In genomic region chr1:205003358-205004145, GRCh38 we compare ENCODE assay signal across 18 cellular contexts. TPM values are rescaled to one million over a fixed set of nuclear protein-coding genes. Genes with fewer than 3 reads are reported as not detected.
A peak's percentile ranks its signal among the peaks of the same experiment; 100 is the strongest.
DNase-seq lines count a peak whose midpoint lies in the region; ATAC-seq and TF ChIP-seq lines count a peak whose summit lies in the region.
"Had no signal": no experiment of that assay in that cellular context is flagged by ENCODE, and none has a peak within 500 bp of the region (broad histone marks: within the 10 kb centered on the region; RNA-seq: fewer than 3 reads in every experiment).

No MANE protein-coding gene starts in this region.

- CTCF ChIA-PET in CD8-positive, alpha-beta T cell (lab: Charles Lee), result no interaction called here

- H3K79me2 ChIP-seq in hepatocyte, result no peaks in the 10 kb centered on the region

- no peaks in the 10 kb centered on the region for H3K9me3 Mint-ChIP-seq in type B pancreatic cell
- no peaks in the 10 kb centered on the region for H3K9me3 Mint-ChIP-seq in CD8-positive, alpha-beta T cell
- H3K9me3 Mint-ChIP-seq: activated naive CD8-positive, alpha-beta T cell treated with anti-CD3 and anti-CD28 coated beads, Interleukin-2, amount 10 ng/mL, durations not matched to agents 7 days and 5 days; activated T-cell treated with anti-CD3 and anti-CD28 coated beads, Interleukin-2, amount 50 U/mL, for 4 hours had no signal

- no peak overlapping the region for H3K4me3 Mint-ChIP-seq in type B pancreatic cell
- H3K4me3 Mint-ChIP-seq in CD8-positive, alpha-beta T cell, result no peak overlapping the region
- H3K4me3 Mint-ChIP-seq: activated naive CD8-positive, alpha-beta T cell treated with anti-CD3 and anti-CD28 coated beads, Interleukin-2, amount 10 ng/mL, durations not matched to agents 7 days and 5 days; activated T-cell treated with anti-CD3 and anti-CD28 coated beads, Interleukin-2, amount 50 U/mL, for 4 hours had no signal

- ATAC-seq in sciatic nerve (peak; percentile 51), HG03460 (IDR thresholded peaks at IDR 0.05; ENCODE audit: unreplicated experiment) (no peak)
- ATAC-seq in CD8-positive, alpha-beta T cell, result no peak
- ATAC-seq: activated T-cell treated with anti-CD3 and anti-CD28 coated beads, Interleukin-2, amount 50 U/mL, for 4 hours had no signal

- WGBS in hepatocyte (ENCODE audit: low lambda C conversion rate, missing lambda C conversion rate), result 36% methylated on average over 10 of the region's 10 CpGs

- H2AFZ ChIP-seq in hepatocyte, result no peak overlapping the region

- peaks cover 20% of the 10 kb centered on the region for H3K4me1 Mint-ChIP-seq in type B pancreatic cell (ENCODE audit: unreplicated experiment)
- H3K4me1 Mint-ChIP-seq in CD8-positive, alpha-beta T cell (ENCODE audit: low read depth), result no peaks in the 10 kb centered on the region

- no peaks in the 10 kb centered on the region for H3K36me3 Mint-ChIP-seq in type B pancreatic cell
- H3K36me3 Mint-ChIP-seq in CD8-positive, alpha-beta T cell, result no peaks in the 10 kb centered on the region
- H3K36me3 Mint-ChIP-seq: activated naive CD8-positive, alpha-beta T cell treated with anti-CD3 and anti-CD28 coated beads, Interleukin-2, amount 10 ng/mL, durations not matched to agents 7 days and 5 days had no signal

- no peaks in the 10 kb centered on the region for H4K20me1 ChIP-seq in hepatocyte (ENCODE audit: insufficient read depth, poor library complexity, severe bottlenecking)

- no peaks in the 10 kb centered on the region for H3K36me3 ChIP-seq in hepatocyte (replicated peaks; ENCODE audit: insufficient read depth, low read depth)
- no peaks in the 10 kb centered on the region for H3K36me3 ChIP-seq in CD8-positive, alpha-beta T cell (ENCODE audit: insufficient read depth, low read length)
- H3K36me3 ChIP-seq: cardiac muscle cell had no signal

- peak; percentile 30 for DNase-seq in DMS 273 (lab: John Stamatoyannopoulos, UW; ENCODE audit: unreplicated experiment)
- DNase-seq in DMS 273 treated with DMSO at 0.1 percent for 48 hours (lab: John Stamatoyannopoulos, UW), result no peak
- DNase-seq in NCI-H526 treated with DMSO at 0.1 percent for 48 hours (lab: John Stamatoyannopoulos, UW), result peak; percentile 90
- DNase-seq in hepatocyte (ENCODE audit: low spot score), result peak; percentile 17
- no peak for DNase-seq in sciatic nerve (ENCODE audit: low spot score)
- no peak for DNase-seq in type B pancreatic cell (ENCODE audit: extremely low spot score, unreplicated experiment)
- no peak for DNase-seq in CD8-positive, alpha-beta T cell
- DNase-seq: 8988T; activated CD4-positive, alpha-beta T cell treated with anti-CD3 and anti-CD28 coated beads, Interleukin-2, amount 50 U/mL, for 48 hours; activated naive CD8-positive, alpha-beta T cell treated with anti-CD3 and anti-CD28 coated beads, Interleukin-2, amount 10 ng/mL, durations not matched to agents 7 days and 5 days; activated T-cell treated with anti-CD3 and anti-CD28 coated beads, Interleukin-2, amount 50 U/mL, for 4 hours; effector CD4-positive, alpha-beta T cell; KBM-7; NCI-H1092; NCI-H446 had no signal

- H3K9me2 ChIP-seq in hepatocyte (replicated peaks; ENCODE audit: insufficient read depth), result no peaks in the 10 kb centered on the region

- peaks cover 5% of the 10 kb centered on the region for H3K4me1 ChIP-seq in hepatocyte (ENCODE audit: insufficient read depth)
- no peaks in the 10 kb centered on the region for H3K4me1 ChIP-seq in CD8-positive, alpha-beta T cell (ENCODE audit: insufficient read depth, low read length)

- H3K4me2 ChIP-seq in hepatocyte, result no peak overlapping the region

- peaks cover 50% of the 10 kb centered on the region for H3K27me3 Mint-ChIP-seq in type B pancreatic cell
- H3K27me3 Mint-ChIP-seq in CD8-positive, alpha-beta T cell (ENCODE audit: low read depth), result peaks cover 4% of the 10 kb centered on the region

- no peaks in the 10 kb centered on the region for H3K9me3 ChIP-seq in hepatocyte (ENCODE audit: low read depth)
- no peaks in the 10 kb centered on the region for H3K9me3 ChIP-seq in CD8-positive, alpha-beta T cell (ENCODE audit: low read length)

- H3K27me3 ChIP-seq in hepatocyte, result no peaks in the 10 kb centered on the region
- no peaks in the 10 kb centered on the region for H3K27me3 ChIP-seq in CD8-positive, alpha-beta T cell (ENCODE audit: insufficient read depth, low read length)
- H3K27me3 ChIP-seq: cardiac muscle cell had no signal

- POLR2A ChIA-PET in CD8-positive, alpha-beta T cell (lab: Charles Lee), result no interaction called here

- TF ChIP-seq CTCF in hepatocyte (IDR thresholded peaks at IDR 0.05; ENCODE audit: poor library complexity) (no peak), type B pancreatic cell (conservative IDR thresholded peaks at IDR 0.05) (no peak)
- no peak for TF ChIP-seq CTCF in CD8-positive, alpha-beta T cell (IDR thresholded peaks at IDR 0.05)

- H3K27ac Mint-ChIP-seq in type B pancreatic cell, result no peak overlapping the region
- H3K27ac Mint-ChIP-seq in CD8-positive, alpha-beta T cell, result no peak overlapping the region
- H3K27ac Mint-ChIP-seq: activated naive CD8-positive, alpha-beta T cell treated with anti-CD3 and anti-CD28 coated beads, Interleukin-2, amount 10 ng/mL, durations not matched to agents 7 days and 5 days had no signal

- no peak overlapping the region for H3K27ac ChIP-seq in hepatocyte
- H3K27ac ChIP-seq in CD8-positive, alpha-beta T cell (ENCODE audit: low read depth, low read length), result no peak overlapping the region
- H3K27ac ChIP-seq: cardiac muscle cell had no signal

- intact Hi-C loops in sciatic nerve (cut with DNase I), result no loop called here
- intact Hi-C loops in CD8-positive, alpha-beta T cell (cut with DNase I, micrococcal nuclease), result no loop called here

- H3K4me3 ChIP-seq in hepatocyte, result no peak overlapping the region
- no peak overlapping the region for H3K4me3 ChIP-seq in CD8-positive, alpha-beta T cell (ENCODE audit: low read depth, low read length)
- H3K4me3 ChIP-seq: cardiac muscle cell had no signal

RNA-seq across cellular contexts. Expression of gene CNTN2, which starts 39.5 kb away (rescaled TPM):
- total RNA-seq in hepatocyte (0.36 and 9.7 TPM in 2 replicates), sciatic nerve (8.0 TPM), type B pancreatic cell (ENCODE audit: low replicate concordance) (0.59 and 6.3 TPM in 2 replicates)
- 0.49 TPM in 1 of 2 replicates, not detected in the other for polyA plus RNA-seq in hepatocyte
- not detected for total RNA-seq in CD8-positive, alpha-beta T cell
- total RNA-seq: activated naive CD8-positive, alpha-beta T cell treated with anti-CD3 and anti-CD28 coated beads, Interleukin-2, amount 10 ng/mL, durations not matched to agents 7 days and 5 days; activated T-cell treated with anti-CD3 and anti-CD28 coated beads, Interleukin-2, amount 50 U/mL, for 4 hours; cardiac muscle cell; Daoy had no signal
- polyA plus RNA-seq: cardiac muscle cell had no signal

Comparison
In these comparisons a context has a peak if more than half of its experiments do, and no peak if none do; other contexts are left out.
1. DNase-seq: peak in DMS 273 (single experiment), NCI-H526 treated with DMSO at 0.1 percent for 48 hours (single experiment) and hepatocyte (single experiment); none in DMS 273 treated with DMSO at 0.1 percent for 48 hours (single experiment), sciatic nerve (single experiment), type B pancreatic cell (single experiment) and CD8-positive, alpha-beta T cell (0 of 7).